Comparison of ENCODE assay signal across 2 cellular contexts in genomic region chr15:61049934-61050333, GRCh38.
TF ChIP-seq lines count a peak whose summit lies in the region.

No MANE protein-coding gene starts in this region.

TF ChIP-seq in GM12878, 131 proteins besides CTCF, POLR2A, EP300 and RAD21 (continued from another document):
- TF ChIP-seq, protein P1, sequence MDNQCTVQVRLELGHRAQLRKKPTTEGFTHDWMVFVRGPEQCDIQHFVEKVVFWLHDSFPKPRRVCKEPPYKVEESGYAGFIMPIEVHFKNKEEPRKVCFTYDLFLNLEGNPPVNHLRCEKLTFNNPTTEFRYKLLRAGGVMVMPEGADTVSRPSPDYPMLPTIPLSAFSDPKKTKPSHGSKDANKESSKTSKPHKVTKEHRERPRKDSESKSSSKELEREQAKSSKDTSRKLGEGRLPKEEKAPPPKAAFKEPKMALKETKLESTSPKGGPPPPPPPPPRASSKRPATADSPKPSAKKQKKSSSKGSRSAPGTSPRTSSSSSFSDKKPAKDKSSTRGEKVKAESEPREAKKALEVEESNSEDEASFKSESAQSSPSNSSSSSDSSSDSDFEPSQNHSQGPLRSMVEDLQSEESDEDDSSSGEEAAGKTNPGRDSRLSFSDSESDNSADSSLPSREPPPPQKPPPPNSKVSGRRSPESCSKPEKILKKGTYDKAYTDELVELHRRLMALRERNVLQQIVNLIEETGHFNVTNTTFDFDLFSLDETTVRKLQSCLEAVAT (IDR thresholded peaks at IDR 0.05), result peak; percentile 79; the same call in 1 of the 2 replicates
- TF ChIP-seq MTA2 (IDR thresholded peaks at IDR 0.05; ENCODE audit: low read depth) (peak; percentile 85), HSF1 (IDR thresholded peaks at IDR 0.05; ENCODE audit: low read depth, low read length) (no peak), ZZZ3 (IDR thresholded peaks at IDR 0.05; ENCODE audit: control insufficient read depth, insufficient read length, low read depth) (no peak), SREBF2 (IDR thresholded peaks at IDR 0.05; ENCODE audit: low read length) (no peak), WRNIP1 (IDR thresholded peaks at IDR 0.05; ENCODE audit: borderline replicate concordance, low read depth, low read length) (no peak), SMAD5 (IDR thresholded peaks at IDR 0.05; ENCODE audit: low read depth) (no peak), JUNB (IDR thresholded peaks at IDR 0.05) (peak; percentile 14; the same call in 1 of the 2 replicates), DPF2 (IDR thresholded peaks at IDR 0.05) (peak; percentile 70; the same call in 1 of the 2 replicates), IRF4 (IDR thresholded peaks at IDR 0.05; ENCODE audit: low read depth, low read length) (peak; percentile 83), PAX5 (IDR thresholded peaks at IDR 0.05; ENCODE audit: borderline replicate concordance, low read depth, low read length) (peak; percentile 65), JUND (IDR thresholded peaks at IDR 0.05; ENCODE audit: low read depth, low read length) (0 out of 2 replicates have a peak, but pooled peaks have one; percentile 36), SPI1 (IDR thresholded peaks at IDR 0.05; ENCODE audit: borderline replicate concordance, insufficient read depth, low read depth, low read length) (no peak), CREM (IDR thresholded peaks at IDR 0.05; ENCODE audit: low read depth) (peak; percentile 18; the same call in 1 of the 2 replicates), ATF7 (IDR thresholded peaks at IDR 0.05; ENCODE audit: low read depth) (peak; percentile 61), BCL11A (IDR thresholded peaks at IDR 0.05; ENCODE audit: low read depth, low read length) (peak; percentile 28; the same call in 1 of the 2 replicates), BACH1 (IDR thresholded peaks at IDR 0.05; ENCODE audit: borderline replicate concordance) (peak; percentile 17; the same call in 1 of the 2 replicates), CEBPZ (IDR thresholded peaks at IDR 0.05; ENCODE audit: low read depth, low read length) (no peak), IKZF2 (IDR thresholded peaks at IDR 0.05) (peak; percentile 38 to 48; a peak in 2 of 4 replicates), NR2F1 (conservative IDR thresholded peaks at IDR 0.05) (peak; percentile 96), NBN (IDR thresholded peaks at IDR 0.05) (no peak), BHLHE40 (IDR thresholded peaks at IDR 0.05; ENCODE audit: borderline replicate concordance in 1 of 2, low read depth in 2 of 2, low read length in 1 of 2) (peak; percentile 76 to 87; a peak in 3 of 4 replicates), BRCA1 (IDR thresholded peaks at IDR 0.05; ENCODE audit: low read depth, low read length) (no peak)
- TF ChIP-seq, protein P2, sequence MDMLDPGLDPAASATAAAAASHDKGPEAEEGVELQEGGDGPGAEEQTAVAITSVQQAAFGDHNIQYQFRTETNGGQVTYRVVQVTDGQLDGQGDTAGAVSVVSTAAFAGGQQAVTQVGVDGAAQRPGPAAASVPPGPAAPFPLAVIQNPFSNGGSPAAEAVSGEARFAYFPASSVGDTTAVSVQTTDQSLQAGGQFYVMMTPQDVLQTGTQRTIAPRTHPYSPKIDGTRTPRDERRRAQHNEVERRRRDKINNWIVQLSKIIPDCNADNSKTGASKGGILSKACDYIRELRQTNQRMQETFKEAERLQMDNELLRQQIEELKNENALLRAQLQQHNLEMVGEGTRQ (IDR thresholded peaks at IDR 0.05; ENCODE audit: borderline replicate concordance, low read depth, low read length), result no peak; the same call in 1 of the 2 replicates

TF ChIP-seq in liver, 16 proteins besides CTCF, POLR2A, EP300 and RAD21 (continued from another document):
- TF ChIP-seq, protein P3, sequence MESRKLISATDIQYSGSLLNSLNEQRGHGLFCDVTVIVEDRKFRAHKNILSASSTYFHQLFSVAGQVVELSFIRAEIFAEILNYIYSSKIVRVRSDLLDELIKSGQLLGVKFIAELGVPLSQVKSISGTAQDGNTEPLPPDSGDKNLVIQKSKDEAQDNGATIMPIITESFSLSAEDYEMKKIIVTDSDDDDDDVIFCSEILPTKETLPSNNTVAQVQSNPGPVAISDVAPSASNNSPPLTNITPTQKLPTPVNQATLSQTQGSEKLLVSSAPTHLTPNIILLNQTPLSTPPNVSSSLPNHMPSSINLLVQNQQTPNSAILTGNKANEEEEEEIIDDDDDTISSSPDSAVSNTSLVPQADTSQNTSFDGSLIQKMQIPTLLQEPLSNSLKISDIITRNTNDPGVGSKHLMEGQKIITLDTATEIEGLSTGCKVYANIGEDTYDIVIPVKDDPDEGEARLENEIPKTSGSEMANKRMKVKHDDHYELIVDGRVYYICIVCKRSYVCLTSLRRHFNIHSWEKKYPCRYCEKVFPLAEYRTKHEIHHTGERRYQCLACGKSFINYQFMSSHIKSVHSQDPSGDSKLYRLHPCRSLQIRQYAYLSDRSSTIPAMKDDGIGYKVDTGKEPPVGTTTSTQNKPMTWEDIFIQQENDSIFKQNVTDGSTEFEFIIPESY (IDR thresholded peaks at IDR 0.05), result peak; percentile 42
- TF ChIP-seq NR2F2 (IDR thresholded peaks at IDR 0.05), result no peak
- peak; percentile 85 to 97 for TF ChIP-seq HNF4A (conservative IDR thresholded peaks at IDR 0.05)
- no peak for TF ChIP-seq GABPA (IDR thresholded peaks at IDR 0.05 in 1 of 2, conservative IDR thresholded peaks at IDR 0.05 in 1 of 2)
- peak; percentile 33 for TF ChIP-seq MAX (IDR thresholded peaks at IDR 0.05)
- peak; percentile 95 to 96 for TF ChIP-seq JUND (IDR thresholded peaks at IDR 0.05)
- peak in 1 of 2 donors; percentile 78 for TF ChIP-seq RXRA (IDR thresholded peaks at IDR 0.05)
- TF ChIP-seq HNF4G (IDR thresholded peaks at IDR 0.05), result peak; percentile 52
- TF ChIP-seq SP1 (IDR thresholded peaks at IDR 0.05), result peak; percentile 46
- TF ChIP-seq YY1 (IDR thresholded peaks at IDR 0.05), result peak; percentile 78
- TF ChIP-seq, protein P4, sequence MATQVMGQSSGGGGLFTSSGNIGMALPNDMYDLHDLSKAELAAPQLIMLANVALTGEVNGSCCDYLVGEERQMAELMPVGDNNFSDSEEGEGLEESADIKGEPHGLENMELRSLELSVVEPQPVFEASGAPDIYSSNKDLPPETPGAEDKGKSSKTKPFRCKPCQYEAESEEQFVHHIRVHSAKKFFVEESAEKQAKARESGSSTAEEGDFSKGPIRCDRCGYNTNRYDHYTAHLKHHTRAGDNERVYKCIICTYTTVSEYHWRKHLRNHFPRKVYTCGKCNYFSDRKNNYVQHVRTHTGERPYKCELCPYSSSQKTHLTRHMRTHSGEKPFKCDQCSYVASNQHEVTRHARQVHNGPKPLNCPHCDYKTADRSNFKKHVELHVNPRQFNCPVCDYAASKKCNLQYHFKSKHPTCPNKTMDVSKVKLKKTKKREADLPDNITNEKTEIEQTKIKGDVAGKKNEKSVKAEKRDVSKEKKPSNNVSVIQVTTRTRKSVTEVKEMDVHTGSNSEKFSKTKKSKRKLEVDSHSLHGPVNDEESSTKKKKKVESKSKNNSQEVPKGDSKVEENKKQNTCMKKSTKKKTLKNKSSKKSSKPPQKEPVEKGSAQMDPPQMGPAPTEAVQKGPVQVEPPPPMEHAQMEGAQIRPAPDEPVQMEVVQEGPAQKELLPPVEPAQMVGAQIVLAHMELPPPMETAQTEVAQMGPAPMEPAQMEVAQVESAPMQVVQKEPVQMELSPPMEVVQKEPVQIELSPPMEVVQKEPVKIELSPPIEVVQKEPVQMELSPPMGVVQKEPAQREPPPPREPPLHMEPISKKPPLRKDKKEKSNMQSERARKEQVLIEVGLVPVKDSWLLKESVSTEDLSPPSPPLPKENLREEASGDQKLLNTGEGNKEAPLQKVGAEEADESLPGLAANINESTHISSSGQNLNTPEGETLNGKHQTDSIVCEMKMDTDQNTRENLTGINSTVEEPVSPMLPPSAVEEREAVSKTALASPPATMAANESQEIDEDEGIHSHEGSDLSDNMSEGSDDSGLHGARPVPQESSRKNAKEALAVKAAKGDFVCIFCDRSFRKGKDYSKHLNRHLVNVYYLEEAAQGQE (IDR thresholded peaks at IDR 0.05), result peak; percentile 35
- TF ChIP-seq, protein P5, sequence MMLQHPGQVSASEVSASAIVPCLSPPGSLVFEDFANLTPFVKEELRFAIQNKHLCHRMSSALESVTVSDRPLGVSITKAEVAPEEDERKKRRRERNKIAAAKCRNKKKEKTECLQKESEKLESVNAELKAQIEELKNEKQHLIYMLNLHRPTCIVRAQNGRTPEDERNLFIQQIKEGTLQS (IDR thresholded peaks at IDR 0.05), result peak; percentile 79
- no peak for TF ChIP-seq EGR1 (IDR thresholded peaks at IDR 0.05; ENCODE audit: low read depth in 2 of 2)
- TF ChIP-seq FOXA1 (IDR thresholded peaks at IDR 0.05), result peak; percentile 38
